Comparison of ENCODE assay signal across 8 cellular contexts in the genomic region with DNA sequence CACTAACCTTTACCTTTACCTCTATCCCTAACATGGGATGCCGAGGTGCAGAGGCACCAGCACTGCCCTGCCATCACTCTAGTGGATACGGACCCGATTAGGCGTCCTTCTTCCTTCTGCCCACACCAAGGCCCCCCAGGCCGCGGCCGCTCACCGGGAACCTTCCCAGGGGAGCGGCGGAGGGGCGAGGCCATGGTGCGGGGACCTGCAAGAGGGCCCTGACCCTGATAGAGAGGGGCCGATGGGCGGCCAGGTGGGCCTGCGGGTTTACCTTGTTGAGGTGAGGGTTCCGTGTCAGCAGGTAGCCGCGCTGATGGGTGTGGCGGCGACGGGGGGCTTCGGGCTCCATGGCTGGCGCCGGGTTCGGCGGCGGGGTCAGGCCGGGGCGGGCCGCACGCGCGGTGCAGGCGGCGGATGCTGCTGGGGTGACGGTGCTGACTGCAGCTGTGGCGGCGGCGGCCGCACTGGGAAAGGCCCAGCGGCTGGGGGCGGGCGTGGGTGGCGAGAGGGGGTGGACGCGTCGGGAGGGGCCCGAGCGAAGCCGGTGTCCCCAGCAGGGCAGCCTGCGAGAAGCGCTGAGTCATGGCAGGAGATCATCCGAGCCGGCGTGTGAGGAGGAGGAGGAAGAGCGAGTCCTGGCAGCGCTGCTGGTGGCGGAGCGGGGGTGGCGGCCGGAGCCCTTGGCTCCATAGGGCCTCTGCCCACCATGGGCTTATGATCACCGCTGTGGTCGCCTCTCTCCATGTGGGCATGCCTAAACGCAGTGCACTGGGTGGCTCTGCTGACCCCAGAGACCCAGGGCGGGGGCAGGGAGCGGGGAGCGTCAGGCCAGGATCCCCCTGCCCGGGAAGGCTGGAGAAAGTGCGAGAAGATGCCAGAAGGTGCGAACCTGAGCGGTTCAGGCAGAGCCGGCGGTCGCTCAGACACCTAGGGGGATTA. TPM values are rescaled to one million over a fixed set of nuclear protein-coding genes. Genes with fewer than 3 reads are reported as not detected.
DNase-seq lines count a peak whose midpoint lies in the region; ATAC-seq, FAIRE-seq and TF ChIP-seq lines count a peak whose summit lies in the region.

Gene ME1, minus strand, starts transcription at position 446 of the 939 bp plus-strand sequence. Its CDS starts 97 bp downstream, at position 349.

- WGBS in tibial nerve, 2 donors: 13 to 20% methylated on average over 35 to 60 of the region's 74 CpGs

- no peaks in the 10 kb centered on the region for H3K27me3 ChIP-seq in tibial nerve

- H3K36me3 ChIP-seq in tibial nerve: no peaks in the 10 kb centered on the region

- H3K27ac ChIP-seq in tibial nerve: peak within 1 kb of the TSS; percentile 32 to 87 (median 73)

- peaks cover 15% of the 10 kb centered on the region for H3K4me1 Mint-ChIP-seq in neural crest cell

- H3K27ac Mint-ChIP-seq in neural crest cell (ENCODE audit: unreplicated experiment): peak within 1 kb of the TSS; percentile 94

- peak; percentile 34 for DNase-seq in 8988T
- DNase-seq in NCI-H2171 treated with DMSO at 0.1 percent for 48 hours (lab: John Stamatoyannopoulos, UW): peak; percentile 49
- peak; percentile 46 for DNase-seq in activated gamma-delta T cell (lab: John Stamatoyannopoulos, UW)
- peak; percentile 74 to 84 for DNase-seq in frontal cortex (ENCODE audit: low spot score in 2 of 2)
- DNase-seq in neural crest cell (ENCODE audit: low read depth, low spot score): peak; percentile 52
- DNase-seq in tibial nerve (ENCODE audit: low spot score in 2 of 2): peak; percentile 41 to 51

- peak; percentile 78 for ATAC-seq in GM18505 (IDR thresholded peaks at IDR 0.05; ENCODE audit: unreplicated experiment)
- ATAC-seq in HG02798 (IDR thresholded peaks at IDR 0.05; ENCODE audit: poor library complexity, unreplicated experiment): peak; percentile 81

- H3K27me3 Mint-ChIP-seq in neural crest cell (ENCODE audit: low read depth): peaks cover 9% of the 10 kb centered on the region

- peak within 1 kb of the TSS; percentile 85 for H3K4me3 Mint-ChIP-seq in neural crest cell

- TF ChIP-seq POLR2A in GM18505 (IDR thresholded peaks at IDR 0.05; ENCODE audit: borderline replicate concordance, extremely low read depth, insufficient read depth, insufficient read length): peak; percentile 45
- TF ChIP-seq POLR2A in tibial nerve (IDR thresholded peaks at IDR 0.05): peak in 1 of 2 donors; percentile 16

- H3K36me3 Mint-ChIP-seq in neural crest cell (ENCODE audit: low read depth): peaks cover 3% of the 10 kb centered on the region

- no peak for FAIRE-seq in frontal cortex (lab: Jason Lieb, UNC)

- no peaks in the 10 kb centered on the region for H3K9me3 ChIP-seq in tibial nerve

- peaks cover 0 to 28% (median 3%) of the 10 kb centered on the region in 4 donors for H3K4me1 ChIP-seq in tibial nerve

- H3K9me3 Mint-ChIP-seq in neural crest cell: peaks cover 4% of the 10 kb centered on the region

- H3K4me3 ChIP-seq in tibial nerve: peak within 1 kb of the TSS; percentile 50 to 60 (median 56)

- no peak for TF ChIP-seq EP300 in tibial nerve (IDR thresholded peaks at IDR 0.05)

- no peak for TF ChIP-seq CTCF in neural crest cell (conservative IDR thresholded peaks at IDR 0.05)
- TF ChIP-seq CTCF in tibial nerve (IDR thresholded peaks at IDR 0.05): no peak

RNA-seq across cellular contexts. Expression of gene ME1, which starts in this region (rescaled TPM):
- total RNA-seq in frontal cortex (2.9 TPM), neural crest cell (4.4 and 4.6 TPM in 2 replicates), tibial nerve (10 to 100 TPM in 3 of 4 donors, 1 to 10 TPM in 1; 7.8 to 17.6 (median 14.9) TPM)

Comparison
In these comparisons a context has a peak if more than half of its experiments do, and no peak if none do; other contexts are left out.
1. Peak in every context shown above with its lines: DNase-seq, ATAC-seq, H3K4me3 ChIP-seq and H3K27ac ChIP-seq.